In genomic region chr2:225122007-225122406, GRCh38 we compare ENCODE assay signal across 1 cellular context.
TF ChIP-seq lines count a peak whose summit lies in the region.

No MANE protein-coding gene starts in this region.

TF ChIP-seq in GM12878, 131 proteins besides CTCF, POLR2A, EP300 and RAD21:
- no peak for TF ChIP-seq ZNF592 (IDR thresholded peaks at IDR 0.05)
- TF ChIP-seq GATAD2B (conservative IDR thresholded peaks at IDR 0.05; ENCODE audit: low read depth), result no peak
- no peak for TF ChIP-seq ZBTB40 (IDR thresholded peaks at IDR 0.05; ENCODE audit: borderline replicate concordance)
- TF ChIP-seq POU2F2 (IDR thresholded peaks at IDR 0.05; ENCODE audit: borderline replicate concordance, low read depth, low read length), result no peak
- no peak for TF ChIP-seq MEF2A (IDR thresholded peaks at IDR 0.05; ENCODE audit: insufficient read depth, low read depth, low read length)
- TF ChIP-seq YBX1 (IDR thresholded peaks at IDR 0.05), result no peak
- no peak for TF ChIP-seq RBBP5 (conservative IDR thresholded peaks at IDR 0.05)
- TF ChIP-seq TCF12 (IDR thresholded peaks at IDR 0.05; ENCODE audit: low read depth, low read length), result no peak
- TF ChIP-seq SKIL (IDR thresholded peaks at IDR 0.05; ENCODE audit: low read depth, poor library complexity, severe bottlenecking), result no peak
- TF ChIP-seq TAF1 (IDR thresholded peaks at IDR 0.05; ENCODE audit: borderline replicate concordance, low read depth, low read length), result no peak
- TF ChIP-seq HSF1 (IDR thresholded peaks at IDR 0.05; ENCODE audit: low read depth, low read length), result no peak
- TF ChIP-seq ZNF687 (IDR thresholded peaks at IDR 0.05), result no peak
- no peak for TF ChIP-seq RELB (IDR thresholded peaks at IDR 0.05; ENCODE audit: low read depth)
